ENCODE assay signal across 2 cellular contexts in genomic region chr9:87872079-87872624, GRCh38.
TF ChIP-seq lines count a peak whose summit lies in the region.

No MANE protein-coding gene starts in this region.

TF ChIP-seq in SK-N-SH, 30 proteins besides CTCF, POLR2A, EP300 and RAD21 (continued from another document):
- TF ChIP-seq TEAD4 (IDR thresholded peaks at IDR 0.05; ENCODE audit: borderline replicate concordance, insufficient read depth) (no peak), TAF1 (IDR thresholded peaks at IDR 0.05; ENCODE audit: borderline replicate concordance, low read depth, low read length) (no peak), NRF1 (IDR thresholded peaks at IDR 0.05; ENCODE audit: low read depth, low read length) (no peak), YY1 (IDR thresholded peaks at IDR 0.05; ENCODE audit: low read depth) (no peak), RCOR1 (IDR thresholded peaks at IDR 0.05; ENCODE audit: low read length) (0 out of 2 replicates have a peak, but pooled peaks have one; percentile 20), MXI1 (IDR thresholded peaks at IDR 0.05; ENCODE audit: low read depth, low read length) (no peak), GATA2 (CRISPR knock-in tag; IDR thresholded peaks at IDR 0.05) (peak; percentile 29), MEF2A (IDR thresholded peaks at IDR 0.05; ENCODE audit: borderline replicate concordance, low read depth) (no peak)
TF ChIP-seq in SK-N-SH: peak in this region for 2.

TF ChIP-seq in SK-N-SH treated with all-trans-retinoic acid at 6 μM for 48 hours, 23 proteins besides CTCF, POLR2A, EP300 and RAD21 (continued from another document):
- TF ChIP-seq POU6F1 (CRISPR knock-in tag; IDR thresholded peaks at IDR 0.05; ENCODE audit: borderline replicate concordance, low read depth) (no peak), SNAI2 (CRISPR knock-in tag; IDR thresholded peaks at IDR 0.05) (no peak), BACH2 (CRISPR knock-in tag; IDR thresholded peaks at IDR 0.05; ENCODE audit: borderline replicate concordance) (no peak), CSRNP3 (CRISPR knock-in tag; IDR thresholded peaks at IDR 0.05) (no peak), GLIS3 (CRISPR knock-in tag; IDR thresholded peaks at IDR 0.05) (no peak), CSDC2 (CRISPR knock-in tag; IDR thresholded peaks at IDR 0.05) (no peak), ZFP30 (CRISPR knock-in tag; IDR thresholded peaks at IDR 0.05) (no peak), ARNTL (CRISPR knock-in tag; IDR thresholded peaks at IDR 0.05; ENCODE audit: borderline replicate concordance, low read depth) (no peak), ZC3H10 (CRISPR knock-in tag; IDR thresholded peaks at IDR 0.05) (no peak), ZNF8 (CRISPR knock-in tag; IDR thresholded peaks at IDR 0.05) (no peak), ZNF70 (CRISPR knock-in tag; IDR thresholded peaks at IDR 0.05) (no peak), ESRRG (CRISPR knock-in tag; IDR thresholded peaks at IDR 0.05) (no peak), PATZ1 (CRISPR knock-in tag; IDR thresholded peaks at IDR 0.05; ENCODE audit: borderline replicate concordance) (no peak)
